In the genomic region with DNA sequence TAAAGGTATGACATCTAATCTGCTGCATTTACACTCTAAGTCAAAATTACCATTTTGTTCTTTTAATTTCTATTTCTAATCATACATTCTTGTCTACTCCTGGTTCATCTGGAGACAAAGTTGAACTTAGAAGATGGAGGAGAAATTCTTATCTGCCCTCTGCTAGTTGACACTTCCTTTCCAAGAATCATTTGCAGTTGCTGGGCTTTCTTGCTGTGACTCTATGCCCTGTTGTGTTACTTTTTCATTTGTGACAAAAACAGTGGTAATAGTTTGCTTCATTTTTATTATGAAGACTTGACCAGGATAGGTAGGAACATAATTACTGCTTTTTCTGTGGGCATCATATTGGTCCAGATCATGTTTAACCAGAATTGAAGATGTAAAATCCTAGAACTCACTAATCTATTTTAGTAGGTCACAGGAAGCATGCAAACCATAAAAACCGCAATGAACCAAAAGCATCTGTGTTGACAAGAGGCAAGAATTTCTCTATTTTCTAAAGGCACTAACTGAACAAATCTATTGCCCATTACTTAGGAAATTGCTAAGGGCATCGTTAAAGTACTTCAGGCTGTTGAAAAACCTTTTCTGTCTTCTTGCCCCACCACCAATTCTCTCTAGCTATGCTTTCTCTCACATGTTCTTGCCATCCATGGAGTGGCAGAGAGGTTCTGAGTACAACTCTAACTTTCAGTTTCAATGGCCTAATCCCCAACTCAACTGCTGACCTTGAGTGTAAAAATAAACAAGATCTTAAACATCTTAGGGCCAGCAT, we compare ENCODE assay signal across 13 cellular contexts. TPM values are rescaled to one million over a fixed set of nuclear protein-coding genes. Genes with fewer than 3 reads are reported as not detected.
DNase-seq lines count a peak whose midpoint lies in the region; ATAC-seq and TF ChIP-seq lines count a peak whose summit lies in the region.
"Had no signal": no experiment of that assay in that cellular context is flagged by ENCODE, and none has a peak within 500 bp of the region (broad histone marks: within the 10 kb centered on the region; RNA-seq: fewer than 3 reads in every experiment).

No MANE protein-coding gene starts in this region.

- H3K4me3 ChIP-seq in SK-N-SH (ENCODE audit: low read depth in 2 of 2, low read length in 1 of 2), result no peak overlapping the region
- H3K4me3 ChIP-seq in upper lobe of left lung, result no peak overlapping the region
- H3K4me3 ChIP-seq: cardiac muscle cell had no signal

- TF ChIP-seq EP300 in SK-N-SH (IDR thresholded peaks at IDR 0.05; ENCODE audit: borderline replicate concordance in 1 of 2, low read depth in 1 of 2, low read length in 1 of 2) (no peak), upper lobe of left lung (IDR thresholded peaks at IDR 0.05) (no peak)

- H4K20me1 ChIP-seq in SK-N-SH (ENCODE audit: insufficient read depth), result no peaks in the 10 kb centered on the region

- H3K36me3 ChIP-seq in SK-N-SH (replicated peaks in 1 of 2; ENCODE audit: control insufficient read depth in 1 of 2, insufficient read depth in 2 of 2, low read length in 1 of 2) (no peaks in the 10 kb centered on the region), upper lobe of left lung (no peaks in the 10 kb centered on the region)
- H3K36me3 ChIP-seq: cardiac muscle cell had no signal

- H3K9me2 ChIP-seq in SK-N-SH, result no peaks in the 10 kb centered on the region

- H3F3A ChIP-seq in SK-N-SH (replicated peaks; ENCODE audit: insufficient read depth), result no peaks in the 10 kb centered on the region

- H3K9me3 ChIP-seq in SK-N-SH, result no peaks in the 10 kb centered on the region
- H3K9me3 ChIP-seq in upper lobe of left lung, result no peaks in the 10 kb centered on the region

- CTCF ChIA-PET in SK-N-SH (lab: Yijun Ruan, JAX), result no interaction called here

- peaks cover 18% of the 10 kb centered on the region for H3K36me3 Mint-ChIP-seq in activated T-helper 2 cell treated with anti-CD3 and anti-CD28 coated beads, Interferon-gamma antibody, Interleukin-2, Interleukin-4, amounts not matched to agents 10 μg/mL and 5 μg/mL and 100 μg/mL, durations not matched to agents 14 hours and 24 hours and 36 hours (ENCODE audit: low read depth)

- intact Hi-C loops in activated T-helper 2 cell treated with anti-CD3 and anti-CD28 coated beads, Interferon-gamma antibody, Interleukin-2, Interleukin-4, amounts not matched to agents 10 μg/mL and 5 μg/mL and 100 μg/mL, durations not matched to agents 14 hours and 24 hours and 36 hours (cut with micrococcal nuclease), result loop anchor here (1.0 to 2.0 kb wide), 2 partner anchors 15 to 20 kb away; no protein-coding TSS in a partner anchor

- H3K79me2 ChIP-seq in SK-N-SH (ENCODE audit: insufficient read depth), result no peaks in the 10 kb centered on the region

- no peak overlapping the region; the same call in 1 of the 2 replicates for H2AFZ ChIP-seq in SK-N-SH (ENCODE audit: low read depth)

- WGBS in SK-N-SH (ENCODE audit: low lambda C conversion rate), result 0% methylated on average over 2 of the region's 2 CpGs
- WGBS in upper lobe of left lung, 2 donors, result 53 to 55% methylated on average over 2 of the region's 2 CpGs

- no peak overlapping the region for H3K9ac ChIP-seq in SK-N-SH

- no peaks in the 10 kb centered on the region; the same call in 1 of the 2 replicates for H3K27me3 ChIP-seq in SK-N-SH (ENCODE audit: insufficient read depth)
- no peaks in the 10 kb centered on the region for H3K27me3 ChIP-seq in upper lobe of left lung

- H3K27ac ChIP-seq in SK-N-SH (ENCODE audit: low read depth in 2 of 2, low read length in 1 of 2) (no peak overlapping the region), upper lobe of left lung (no peak overlapping the region)
- H3K27ac ChIP-seq: cardiac muscle cell, VCaP had no signal

- peak overlapping the region; percentile 71 for H3K27ac Mint-ChIP-seq in activated T-helper 2 cell treated with anti-CD3 and anti-CD28 coated beads, Interferon-gamma antibody, Interleukin-2, Interleukin-4, amounts not matched to agents 10 μg/mL and 5 μg/mL and 100 μg/mL, durations not matched to agents 14 hours and 24 hours and 36 hours

- H3K4me1 Mint-ChIP-seq in activated T-helper 2 cell treated with anti-CD3 and anti-CD28 coated beads, Interferon-gamma antibody, Interleukin-2, Interleukin-4, amounts not matched to agents 10 μg/mL and 5 μg/mL and 100 μg/mL, durations not matched to agents 14 hours and 24 hours and 36 hours (ENCODE audit: low read depth), result peaks cover 62% of the 10 kb centered on the region

- H3K9me3 Mint-ChIP-seq in activated T-helper 2 cell treated with anti-CD3 and anti-CD28 coated beads, Interferon-gamma antibody, Interleukin-2, Interleukin-4, amounts not matched to agents 10 μg/mL and 5 μg/mL and 100 μg/mL, durations not matched to agents 14 hours and 24 hours and 36 hours, result peaks cover 41% of the 10 kb centered on the region

- TF ChIP-seq RAD21 in SK-N-SH (IDR thresholded peaks at IDR 0.05; ENCODE audit: low read length), result no peak

- peaks cover 39% of the 10 kb centered on the region for H3K27me3 Mint-ChIP-seq in activated T-helper 2 cell treated with anti-CD3 and anti-CD28 coated beads, Interferon-gamma antibody, Interleukin-2, Interleukin-4, amounts not matched to agents 10 μg/mL and 5 μg/mL and 100 μg/mL, durations not matched to agents 14 hours and 24 hours and 36 hours (ENCODE audit: low read depth)

- ATAC-seq in GM21367 (IDR thresholded peaks at IDR 0.05; ENCODE audit: unreplicated experiment) (peak; percentile 64), HG03521 (IDR thresholded peaks at IDR 0.05; ENCODE audit: unreplicated experiment) (peak; percentile 63), upper lobe of left lung (ENCODE audit: low FRiP score in 2 of 2) (no peak)

- peak overlapping the region; percentile 43 for H3K4me3 Mint-ChIP-seq in activated T-helper 2 cell treated with anti-CD3 and anti-CD28 coated beads, Interferon-gamma antibody, Interleukin-2, Interleukin-4, amounts not matched to agents 10 μg/mL and 5 μg/mL and 100 μg/mL, durations not matched to agents 14 hours and 24 hours and 36 hours (ENCODE audit: low read depth)

- TF ChIP-seq POLR2A in upper lobe of left lung (IDR thresholded peaks at IDR 0.05), result no peak

- H3K4me1 ChIP-seq in SK-N-SH (ENCODE audit: control insufficient read depth in 1 of 2, insufficient read depth in 2 of 2, low read depth in 1 of 2, low read length in 1 of 2) (no peaks in the 10 kb centered on the region), upper lobe of left lung (peaks cover 0 to 3% (median 0%) of the 10 kb centered on the region in 4 donors)

- POLR2A ChIA-PET in SK-N-SH (lab: Yijun Ruan, JAX), result no interaction called here

- TF ChIP-seq CTCF in SK-N-SH (IDR thresholded peaks at IDR 0.05) (no peak), upper lobe of left lung (IDR thresholded peaks at IDR 0.05) (no peak)

- peak; percentile 64 for DNase-seq in GF-D8 (lab: John Stamatoyannopoulos, UW)
- DNase-seq in activated T-helper 2 cell treated with anti-CD3 and anti-CD28 coated beads, Interferon-gamma antibody, Interleukin-2, Interleukin-4, amounts not matched to agents 10 μg/mL and 5 μg/mL and 100 μg/mL, durations not matched to agents 14 hours and 24 hours and 36 hours (ENCODE audit: low spot score), result no peak
- no peak for DNase-seq in SK-N-SH
- DNase-seq in upper lobe of left lung, result no peak
- no peak for DNase-seq in epidermal melanocyte (ENCODE audit: insufficient read length, low spot score)
- no peak for DNase-seq in stimulated activated CD4-positive, alpha-beta T cell treated with anti-CD3 and anti-CD28 coated beads, Interleukin-12 subunit alpha, Interleukin-12 subunit beta, amount 100 ng/mL, for 4 hours
- DNase-seq: DMS153, hypothalamus had no signal

- H3K4me2 ChIP-seq in SK-N-SH, result no peak overlapping the region

TF ChIP-seq in SK-N-SH, 30 proteins besides CTCF, POLR2A, EP300 and RAD21 (continues in another document):
- no peak for TF ChIP-seq TCF12 (IDR thresholded peaks at IDR 0.05)
- no peak for TF ChIP-seq FOXM1 (IDR thresholded peaks at IDR 0.05; ENCODE audit: low read depth)
- no peak for TF ChIP-seq RFX5 (IDR thresholded peaks at IDR 0.05; ENCODE audit: low read length)
- TF ChIP-seq MEF2A (IDR thresholded peaks at IDR 0.05; ENCODE audit: borderline replicate concordance, low read depth), result no peak
- no peak for TF ChIP-seq NRF1 (IDR thresholded peaks at IDR 0.05; ENCODE audit: low read depth, low read length)
- TF ChIP-seq, protein P1, sequence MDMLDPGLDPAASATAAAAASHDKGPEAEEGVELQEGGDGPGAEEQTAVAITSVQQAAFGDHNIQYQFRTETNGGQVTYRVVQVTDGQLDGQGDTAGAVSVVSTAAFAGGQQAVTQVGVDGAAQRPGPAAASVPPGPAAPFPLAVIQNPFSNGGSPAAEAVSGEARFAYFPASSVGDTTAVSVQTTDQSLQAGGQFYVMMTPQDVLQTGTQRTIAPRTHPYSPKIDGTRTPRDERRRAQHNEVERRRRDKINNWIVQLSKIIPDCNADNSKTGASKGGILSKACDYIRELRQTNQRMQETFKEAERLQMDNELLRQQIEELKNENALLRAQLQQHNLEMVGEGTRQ (IDR thresholded peaks at IDR 0.05; ENCODE audit: borderline replicate concordance, low read depth, low read length), result no peak

RNA-seq across cellular contexts. Expression of a gene that starts 4.2 kb away (rescaled TPM):
- total RNA-seq in activated T-helper 2 cell treated with anti-CD3 and anti-CD28 coated beads, Interferon-gamma antibody, Interleukin-2, Interleukin-4, amounts not matched to agents 10 μg/mL and 5 μg/mL and 100 μg/mL, durations not matched to agents 14 hours and 24 hours and 36 hours, result 1.1 TPM in 2 replicates
- not detected in 2 replicates for polyA plus RNA-seq in SK-N-SH (2012; rRNA removed)
- not detected in 2 replicates for polyA plus RNA-seq in SK-N-SH (2012; cell fraction: cytosol; rRNA removed)
- polyA plus RNA-seq in SK-N-SH (2012; cell fraction: nucleus; rRNA removed), result not detected in 2 replicates
- total RNA-seq in upper lobe of left lung, result 10 to 100 TPM in 1 of 6 donors, 1 to 10 TPM in 5; 2.1 to 27.8 (median 6.6) TPM
- total RNA-seq: cardiac muscle cell, osteoblast had no signal
- polyA plus RNA-seq: cardiac muscle cell had no signal

RNA-seq across cellular contexts. Expression of a gene that starts 21.1 kb away (rescaled TPM):
- 0.30 and 0.46 TPM in 2 replicates for total RNA-seq in activated T-helper 2 cell treated with anti-CD3 and anti-CD28 coated beads, Interferon-gamma antibody, Interleukin-2, Interleukin-4, amounts not matched to agents 10 μg/mL and 5 μg/mL and 100 μg/mL, durations not matched to agents 14 hours and 24 hours and 36 hours
- polyA plus RNA-seq in SK-N-SH (2012; rRNA removed), result not detected in 2 replicates
- polyA plus RNA-seq in SK-N-SH (2012; cell fraction: cytosol; rRNA removed), result not detected in 2 replicates
- not detected in 2 replicates for polyA plus RNA-seq in SK-N-SH (2012; cell fraction: nucleus; rRNA removed)
- total RNA-seq in upper lobe of left lung, result 1 to 10 TPM in 5 of 6 donors, under 1 TPM in 1; 0.33 to 8.6 (median 3.1) TPM
- total RNA-seq: cardiac muscle cell, osteoblast had no signal
- polyA plus RNA-seq: cardiac muscle cell had no signal

RNA-seq across cellular contexts. Expression of a gene that starts 57.4 kb away (rescaled TPM):
- total RNA-seq in activated T-helper 2 cell treated with anti-CD3 and anti-CD28 coated beads, Interferon-gamma antibody, Interleukin-2, Interleukin-4, amounts not matched to agents 10 μg/mL and 5 μg/mL and 100 μg/mL, durations not matched to agents 14 hours and 24 hours and 36 hours, result 1.2 and 1.6 TPM in 2 replicates
- not detected in 2 replicates for polyA plus RNA-seq in SK-N-SH (2012; rRNA removed)
- 0.06 TPM in 1 of 2 replicates, not detected in the other for polyA plus RNA-seq in SK-N-SH (2012; cell fraction: cytosol; rRNA removed)
- polyA plus RNA-seq in SK-N-SH (2012; cell fraction: nucleus; rRNA removed), result 0.08 TPM in 1 of 2 replicates, not detected in the other
- total RNA-seq in upper lobe of left lung, result 10 to 100 TPM in 4 of 6 donors, 1 to 10 TPM in 2; 4.2 to 25.5 (median 13.7) TPM

Comparison
In these comparisons a context has a peak if more than half of its experiments do, and no peak if none do; other contexts are left out.
1. ATAC-seq: peak in GM21367 (single experiment) and HG03521 (single experiment); none in upper lobe of left lung (0 of 2).